ENCODE assay signal across 22 cellular contexts in the genomic region with DNA sequence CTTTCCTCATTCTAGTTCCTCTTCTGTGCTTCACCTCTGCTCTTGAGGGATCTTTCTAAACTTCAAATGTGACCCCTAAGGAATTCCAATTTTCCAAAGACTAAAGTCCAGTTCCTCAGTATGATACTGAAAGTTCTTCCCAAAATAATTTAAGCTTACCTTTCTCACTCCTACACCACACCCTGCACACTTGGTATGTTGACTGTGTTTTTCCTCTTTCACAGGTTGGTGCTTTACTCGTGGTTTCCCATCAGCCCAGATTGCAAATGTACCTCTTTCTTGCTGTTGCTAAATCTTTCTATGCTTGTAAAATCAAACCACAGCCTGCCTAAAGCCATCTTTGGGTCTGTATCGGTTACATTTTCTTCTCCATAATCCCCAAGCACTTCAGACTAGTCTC. TPM values are rescaled to one million over a fixed set of nuclear protein-coding genes. Genes with fewer than 3 reads are reported as not detected.
A peak's percentile ranks its signal among the peaks of the same experiment; 100 is the strongest.
DNase-seq lines count a peak whose midpoint lies in the region; ATAC-seq, FAIRE-seq and TF ChIP-seq lines count a peak whose summit lies in the region.
"Had no signal": no experiment of that assay in that cellular context is flagged by ENCODE, and none has a peak within 500 bp of the region (broad histone marks: within the 10 kb centered on the region; RNA-seq: fewer than 3 reads in every experiment).

No MANE protein-coding gene starts in this region.

- no peak for DNase-seq in HepG2 (ENCODE audit: low spot score)
- no peak for DNase-seq in right lobe of liver
- no peak for DNase-seq in PC-9
- no peak for DNase-seq in fibroblast of lung (ENCODE audit: low read depth in 2 of 2)
- no peak for DNase-seq in activated CD4-positive, alpha-beta T cell treated with anti-CD3 and anti-CD28 coated beads, Interleukin-2, amount 10 ng/mL, durations not matched to agents 7 days and 5 days
- DNase-seq in endodermal cell = no peak
- DNase-seq in lower lobe of right lung = no peak
- DNase-seq in DMS 273 (lab: John Stamatoyannopoulos, UW; ENCODE audit: unreplicated experiment) = no peak
- DNase-seq: DMS 273 treated with DMSO at 0.1 percent for 48 hours, GDM1, H7, NCI-H1436 treated with DMSO at 0.1 percent for 48 hours, NCI-H2029 treated with DMSO at 0.1 percent for 48 hours, NCI-H774, SIG-M5, SW 1271 had no signal

- no peak for TF ChIP-seq RAD21 in HepG2 (CRISPR knock-in tag; IDR thresholded peaks at IDR 0.05)

- no peaks in the 10 kb centered on the region for H3F3A ChIP-seq in PC-9 (ENCODE audit: insufficient read depth, low read depth)

- no peak overlapping the region for H3K4me2 ChIP-seq in HepG2 (ENCODE audit: low read depth, low read length)
- H3K4me2 ChIP-seq in PC-9 = no peak overlapping the region
- H3K4me2 ChIP-seq in fibroblast of lung (ENCODE audit: extremely low read depth, insufficient read depth, low read length) = no peak overlapping the region
- H3K4me2 ChIP-seq: BLaER1 had no signal

- no peaks in the 10 kb centered on the region for H3K9me3 ChIP-seq in HepG2 (ENCODE audit: low read length)
- no peaks in the 10 kb centered on the region for H3K9me3 ChIP-seq in right lobe of liver
- peaks cover 7% of the 10 kb centered on the region; the same call in 1 of the 2 replicates for H3K9me3 ChIP-seq in PC-9 (ENCODE audit: insufficient read depth, low read depth)
- no peaks in the 10 kb centered on the region for H3K9me3 ChIP-seq in fibroblast of lung (ENCODE audit: control insufficient read depth, insufficient read depth, low read depth, low read length)
- peaks cover 8% of the 10 kb centered on the region for H3K9me3 ChIP-seq in endodermal cell (ENCODE audit: control insufficient read depth, low read length)
- no peaks in the 10 kb centered on the region for H3K9me3 ChIP-seq in lower lobe of right lung
- H3K9me3 ChIP-seq: BLaER1 had no signal

- intact Hi-C loops in HepG2 (cut with micrococcal nuclease; ENCODE audit: unreplicated experiment) (no loop called here), right lobe of liver (cut with DNase I) (no loop called here), PC-9 (cut with micrococcal nuclease; ENCODE audit: unreplicated experiment) (no loop called here), lower lobe of right lung (cut with DNase I) (no loop called here)

- H3K27ac ChIP-seq in HepG2 (ENCODE audit: extremely low read length, insufficient read depth, low read length) = no peak overlapping the region
- H3K27ac ChIP-seq in right lobe of liver = no peak overlapping the region
- H3K27ac ChIP-seq in PC-9 = no peak overlapping the region
- H3K27ac ChIP-seq in fibroblast of lung (ENCODE audit: insufficient read depth, low read length) = no peak overlapping the region
- H3K27ac ChIP-seq in endodermal cell (ENCODE audit: low read depth, low read length) = no peak overlapping the region
- H3K27ac ChIP-seq in lower lobe of right lung = no peak overlapping the region
- H3K27ac ChIP-seq: BLaER1, HL-60 had no signal

- no peaks in the 10 kb centered on the region for H3K9me3 Mint-ChIP-seq in activated CD4-positive, alpha-beta T cell treated with anti-CD3 and anti-CD28 coated beads, Interleukin-2, amount 10 ng/mL, durations not matched to agents 7 days and 5 days
- peaks cover 4% of the 10 kb centered on the region for H3K9me3 Mint-ChIP-seq in endodermal cell

- no peak for ATAC-seq in HepG2
- no peak for ATAC-seq in right lobe of liver
- ATAC-seq in lower lobe of right lung = no peak
- ATAC-seq: K562 had no signal

- H3K27me3 Mint-ChIP-seq in activated CD4-positive, alpha-beta T cell treated with anti-CD3 and anti-CD28 coated beads, Interleukin-2, amount 10 ng/mL, durations not matched to agents 7 days and 5 days = peaks cover 14% of the 10 kb centered on the region
- no peaks in the 10 kb centered on the region for H3K27me3 Mint-ChIP-seq in endodermal cell (ENCODE audit: insufficient read depth)

- no peak for FAIRE-seq in HepG2 (lab: Jason Lieb, UNC)
- FAIRE-seq: HTR-8/SVneo, K562 had no signal

- TF ChIP-seq EP300 in HepG2 (IDR thresholded peaks at IDR 0.05; ENCODE audit: low read depth in 2 of 2, low read length in 2 of 2) (no peak), HepG2 (CRISPR knock-in tag; IDR thresholded peaks at IDR 0.05; ENCODE audit: borderline replicate concordance) (no peak)

- H3K9ac ChIP-seq in HepG2 (ENCODE audit: insufficient read depth, low read depth, low read length) = no peak overlapping the region
- no peak overlapping the region for H3K9ac ChIP-seq in fibroblast of lung (ENCODE audit: insufficient read depth, low read length)
- no peak overlapping the region for H3K9ac ChIP-seq in endodermal cell (ENCODE audit: extremely low read depth, low read length, poor library complexity, severe bottlenecking)
- H3K9ac ChIP-seq: BLaER1 had no signal

- 69% methylated on average over 2 of the region's 2 CpGs for WGBS in HepG2 (ENCODE audit: low lambda C conversion rate)
- WGBS in right lobe of liver (ENCODE audit: insufficient coverage, low coverage, low lambda C conversion rate, missing lambda C conversion rate) = 77% methylated on average over 2 of the region's 2 CpGs
- 92 to 95% methylated on average over 2 of the region's 2 CpGs for WGBS in endodermal cell (ENCODE audit: insufficient coverage in 1 of 2, insufficient read length in 1 of 2), 2 experiments

- H3K27me3 ChIP-seq in HepG2 (ENCODE audit: control insufficient read depth in 1 of 2, insufficient read depth in 2 of 2, low read length in 2 of 2) = no peaks in the 10 kb centered on the region
- H3K27me3 ChIP-seq in right lobe of liver = no peaks in the 10 kb centered on the region
- H3K27me3 ChIP-seq in PC-9 (ENCODE audit: insufficient read depth, low read depth) = no peaks in the 10 kb centered on the region
- no peaks in the 10 kb centered on the region for H3K27me3 ChIP-seq in fibroblast of lung (ENCODE audit: control insufficient read depth, insufficient read depth, low read length)
- no peaks in the 10 kb centered on the region for H3K27me3 ChIP-seq in endodermal cell (ENCODE audit: control insufficient read depth, insufficient read depth, low read length, poor library complexity, severe bottlenecking)
- H3K27me3 ChIP-seq in lower lobe of right lung (ENCODE audit: low read depth) = no peaks in the 10 kb centered on the region
- H3K27me3 ChIP-seq: BLaER1 had no signal

- H3K36me3 Mint-ChIP-seq in activated CD4-positive, alpha-beta T cell treated with anti-CD3 and anti-CD28 coated beads, Interleukin-2, amount 10 ng/mL, durations not matched to agents 7 days and 5 days (ENCODE audit: low read depth) = no peaks in the 10 kb centered on the region
- no peaks in the 10 kb centered on the region for H3K36me3 Mint-ChIP-seq in endodermal cell (ENCODE audit: low read depth)

- H3K27ac Mint-ChIP-seq in activated CD4-positive, alpha-beta T cell treated with anti-CD3 and anti-CD28 coated beads, Interleukin-2, amount 10 ng/mL, durations not matched to agents 7 days and 5 days = no peak overlapping the region
- H3K27ac Mint-ChIP-seq in endodermal cell = no peak overlapping the region

- H2AFZ ChIP-seq in HepG2 (ENCODE audit: low read length) (peak overlapping the region; percentile 12), PC-9 (peak overlapping the region; percentile 53; the same call in 1 of the 2 replicates), fibroblast of lung (ENCODE audit: low read length) (peak overlapping the region; percentile 1)

- TF ChIP-seq CTCF in HepG2 (CRISPR knock-in tag; IDR thresholded peaks at IDR 0.05) (no peak), right lobe of liver (IDR thresholded peaks at IDR 0.05) (no peak), PC-9 (conservative IDR thresholded peaks at IDR 0.05) (no peak), fibroblast of lung (conservative IDR thresholded peaks at IDR 0.05 in 1 of 2, IDR thresholded peaks at IDR 0.05 in 1 of 2; ENCODE audit: low read depth in 1 of 2, low read length in 2 of 2) (no peak), endodermal cell (conservative IDR thresholded peaks at IDR 0.05) (no peak), lower lobe of right lung (IDR thresholded peaks at IDR 0.05) (no peak)

- H3K4me1 ChIP-seq in HepG2 (ENCODE audit: insufficient read depth, low read length) (peaks cover 21% of the 10 kb centered on the region), right lobe of liver (no peaks in the 10 kb centered on the region), PC-9 (replicated peaks; ENCODE audit: insufficient read depth) (peaks cover 10% of the 10 kb centered on the region; the same call in 1 of the 2 replicates), fibroblast of lung (ENCODE audit: control insufficient read depth, extremely low read depth, insufficient read depth, low read length) (no peaks in the 10 kb centered on the region), endodermal cell (ENCODE audit: control insufficient read depth, insufficient read depth, low read length) (no peaks in the 10 kb centered on the region), lower lobe of right lung (no peaks in the 10 kb centered on the region)
- H3K4me1 ChIP-seq: BLaER1 had no signal

- H3K9me2 ChIP-seq in PC-9 (ENCODE audit: insufficient read depth) = no peaks in the 10 kb centered on the region

- H3K36me3 ChIP-seq in HepG2 (replicated peaks in 1 of 2; ENCODE audit: control insufficient read depth in 1 of 2, insufficient read depth in 2 of 2, low read length in 2 of 2) = no peaks in the 10 kb centered on the region
- no peaks in the 10 kb centered on the region for H3K36me3 ChIP-seq in right lobe of liver
- no peaks in the 10 kb centered on the region for H3K36me3 ChIP-seq in PC-9 (ENCODE audit: low read depth)
- H3K36me3 ChIP-seq in fibroblast of lung (ENCODE audit: control insufficient read depth, insufficient read depth, low read length) = no peaks in the 10 kb centered on the region
- H3K36me3 ChIP-seq in endodermal cell (ENCODE audit: control insufficient read depth, insufficient read depth, low read length) = no peaks in the 10 kb centered on the region
- no peaks in the 10 kb centered on the region for H3K36me3 ChIP-seq in lower lobe of right lung
- H3K36me3 ChIP-seq: BLaER1 had no signal

- no peaks in the 10 kb centered on the region for H3K79me2 ChIP-seq in HepG2 (ENCODE audit: insufficient read depth, low read length)
- H3K79me2 ChIP-seq in PC-9 (ENCODE audit: low read depth) = no peaks in the 10 kb centered on the region
- H3K79me2 ChIP-seq in fibroblast of lung (ENCODE audit: control insufficient read depth, insufficient read depth, low read length) = no peaks in the 10 kb centered on the region

- POLR2A ChIA-PET in HepG2 (lab: Yijun Ruan, JAX) = no interaction called here
- POLR2A ChIA-PET in PC-9 (lab: Charles Lee; ENCODE audit: unreplicated experiment) = no interaction called here
- POLR2A ChIA-PET in activated CD4-positive, alpha-beta T cell treated with anti-CD3 and anti-CD28 coated beads, Interleukin-2, amount 10 ng/mL, durations not matched to agents 7 days and 5 days (lab: Charles Lee) = no interaction called here

- H3K4me1 Mint-ChIP-seq in activated CD4-positive, alpha-beta T cell treated with anti-CD3 and anti-CD28 coated beads, Interleukin-2, amount 10 ng/mL, durations not matched to agents 7 days and 5 days = no peaks in the 10 kb centered on the region
- H3K4me1 Mint-ChIP-seq in endodermal cell = peaks cover 9% of the 10 kb centered on the region

- BruUV-seq in HepG2 (replicated peaks; lab: Mats Ljungman, UMichigan) (no TSS peak), PC-9 (replicated peaks; lab: Mats Ljungman, UMichigan) (no TSS peak)

- no peak overlapping the region for H3K4me3 ChIP-seq in HepG2 (replicated peaks in 1 of 3; ENCODE audit: insufficient read depth in 1 of 3, low read depth in 2 of 3, low read length in 3 of 3)
- no peak overlapping the region for H3K4me3 ChIP-seq in right lobe of liver
- no peak overlapping the region for H3K4me3 ChIP-seq in PC-9
- H3K4me3 ChIP-seq in fibroblast of lung (replicated peaks in 1 of 4; ENCODE audit: control extremely low read depth in 1 of 4, insufficient read depth in 1 of 4, low read depth in 3 of 4, low read length in 4 of 4) = no peak overlapping the region
- no peak overlapping the region for H3K4me3 ChIP-seq in endodermal cell (ENCODE audit: low read length)
- H3K4me3 ChIP-seq in lower lobe of right lung = no peak overlapping the region
- H3K4me3 ChIP-seq: BLaER1, K562 had no signal

- no peak overlapping the region for H3K4me3 Mint-ChIP-seq in activated CD4-positive, alpha-beta T cell treated with anti-CD3 and anti-CD28 coated beads, Interleukin-2, amount 10 ng/mL, durations not matched to agents 7 days and 5 days
- no peak overlapping the region for H3K4me3 Mint-ChIP-seq in endodermal cell

- TF ChIP-seq POLR2A in HepG2 (IDR thresholded peaks at IDR 0.05; ENCODE audit: insufficient read depth in 1 of 2, low read depth in 2 of 2, low read length in 2 of 2) (no peak), right lobe of liver (IDR thresholded peaks at IDR 0.05) (no peak)

- in situ Hi-C loops in HepG2 (cut with HindIII; ENCODE audit: extremely low pct_ligation_motif_present, low pct_unique_long_range_greater_than_20kb) = no loop called here

- no peaks in the 10 kb centered on the region for H4K20me1 ChIP-seq in HepG2 (ENCODE audit: insufficient read depth, low read length)
- H4K20me1 ChIP-seq in PC-9 (ENCODE audit: insufficient read depth) = no peaks in the 10 kb centered on the region
- H4K20me1 ChIP-seq in fibroblast of lung (ENCODE audit: control insufficient read depth, extremely low read depth, insufficient read depth, low read length) = no peaks in the 10 kb centered on the region
- H4K20me1 ChIP-seq: BLaER1 had no signal

- CTCF ChIA-PET in HepG2 (lab: Yijun Ruan, JAX; ENCODE audit: low intra/inter-chr PET ratio, low total read pairs) (no interaction called here), PC-9 (lab: Charles Lee) (no interaction called here)
- CTCF ChIA-PET in activated CD4-positive, alpha-beta T cell treated with anti-CD3 and anti-CD28 coated beads, Interleukin-2, amount 10 ng/mL, durations not matched to agents 7 days and 5 days (lab: Charles Lee) = no interaction called here

RNA-seq across cellular contexts. Expression of a gene that starts 30.5 kb away (rescaled TPM):
- total RNA-seq in HepG2 (2016; rRNA removed; fragmentation: Illumina TruSeq; extraction: Trizol) (0.21 and 0.24 TPM in 2 replicates), right lobe of liver (1 to 10 TPM in 3 of 6 experiments, under 1 TPM in 3; 0.37 to 6.6 (median 1.3) TPM), PC-9 (2021) (0.20 and 0.46 TPM in 2 replicates), fibroblast of lung (under 0.01 and 0.33 TPM in 2 replicates), endodermal cell (1 to 10 TPM in 1 of 2 donors, under 1 TPM in 1; 0.40 to 1.1 TPM), lower lobe of right lung (0.74 TPM)
- total RNA-seq in HepG2 (2016; cell fraction: cytosol; rRNA removed; fragmentation: Illumina TruSeq; extraction: Trizol; ENCODE audit: low read depth) = not detected in 2 replicates
- 0.09 and 0.15 TPM in 2 replicates for total RNA-seq in HepG2 (2016; cell fraction: insoluble cytoplasmic fraction; rRNA removed; fragmentation: Illumina TruSeq; extraction: Trizol)
- 0.15 TPM in 1 of 2 replicates, not detected in the other for total RNA-seq in HepG2 (2016; cell fraction: membrane; rRNA removed; fragmentation: Illumina TruSeq; extraction: Trizol)
- total RNA-seq in HepG2 (2016; cell fraction: nucleus; rRNA removed; fragmentation: Illumina TruSeq; extraction: Trizol) = not detected in 2 replicates
- polyA plus RNA-seq in HepG2 (2011; rRNA removed) (0.04 and 0.13 TPM in 2 replicates), fibroblast of lung (0.08 and 0.10 TPM in 2 replicates)
- 0.13 and 0.17 TPM in 2 replicates for polyA plus RNA-seq in HepG2 (2011; cell fraction: cytosol; rRNA removed)
- 0.05 TPM in 1 of 2 replicates, not detected in the other for polyA plus RNA-seq in HepG2 (2011; cell fraction: nucleus; rRNA removed)
- 0.31 TPM in 1 of 2 replicates, not detected in the other for polyA plus RNA-seq in HepG2 (2012)
- 0.14 TPM in 1 of 2 replicates, not detected in the other for polyA plus RNA-seq in HepG2 (2016; cell fraction: cytosol; fragmentation: Illumina TruSeq; extraction: Trizol; ENCODE audit: low read depth)
- 0.15 and 0.19 TPM in 2 replicates for polyA plus RNA-seq in HepG2 (2016; cell fraction: insoluble cytoplasmic fraction; fragmentation: Illumina TruSeq; extraction: Trizol; ENCODE audit: low read depth)
- polyA plus RNA-seq in HepG2 (2016; cell fraction: membrane; fragmentation: Illumina TruSeq; extraction: Trizol; ENCODE audit: low read depth) = 0.19 TPM in 1 of 2 replicates, not detected in the other
- 0.13 TPM in 1 of 2 replicates, not detected in the other for polyA plus RNA-seq in HepG2 (2016; cell fraction: nucleus; fragmentation: Illumina TruSeq; extraction: Trizol; ENCODE audit: insufficient read depth, low read depth)
- 1.1 TPM in 1 of 2 replicates, not detected in the other for polyA minus RNA-seq in HepG2 (2011; rRNA and poly(A)+ RNA removed; ENCODE audit: low replicate concordance)
- not detected in 2 replicates for polyA minus RNA-seq in HepG2 (2011; cell fraction: cytosol; rRNA and poly(A)+ RNA removed)
- 1.3 TPM in 1 of 2 replicates, not detected in the other for polyA minus RNA-seq in HepG2 (2011; cell fraction: nucleus; rRNA and poly(A)+ RNA removed)
- 0.06 TPM in 1 of 2 replicates, not detected in the other for polyA plus RNA-seq in fibroblast of lung (2012)
- polyA minus RNA-seq in fibroblast of lung (ENCODE audit: low replicate concordance) = not detected in 2 replicates
- total RNA-seq in activated CD4-positive, alpha-beta T cell treated with anti-CD3 and anti-CD28 coated beads, Interleukin-2, amount 10 ng/mL, durations not matched to agents 7 days and 5 days = not detected
- polyA plus RNA-seq in endodermal cell (2013, experiment 1 of 2) = 0.14 TPM
- 0.25 TPM for polyA plus RNA-seq in endodermal cell (2013, experiment 2 of 2)
- total RNA-seq: A172, RPMI7951 had no signal

RNA-seq across cellular contexts. Expression of a gene that starts 35.2 kb away (rescaled TPM):
- 28.4 and 42.7 TPM in 2 replicates for total RNA-seq in HepG2 (2016; rRNA removed; fragmentation: Illumina TruSeq; extraction: Trizol)
- total RNA-seq in HepG2 (2016; cell fraction: cytosol; rRNA removed; fragmentation: Illumina TruSeq; extraction: Trizol; ENCODE audit: low read depth) = 4.8 and 5.9 TPM in 2 replicates
- total RNA-seq in HepG2 (2016; cell fraction: insoluble cytoplasmic fraction; rRNA removed; fragmentation: Illumina TruSeq; extraction: Trizol) = 24.2 and 41.3 TPM in 2 replicates
- 19.5 and 23.7 TPM in 2 replicates for total RNA-seq in HepG2 (2016; cell fraction: membrane; rRNA removed; fragmentation: Illumina TruSeq; extraction: Trizol)
- 63.1 and 68.0 TPM in 2 replicates for total RNA-seq in HepG2 (2016; cell fraction: nucleus; rRNA removed; fragmentation: Illumina TruSeq; extraction: Trizol)
- polyA plus RNA-seq in HepG2 (2011; rRNA removed) = 39.2 and 51.6 TPM in 2 replicates
- polyA plus RNA-seq in HepG2 (2011; cell fraction: cytosol; rRNA removed) = 33.7 and 47.9 TPM in 2 replicates
- polyA plus RNA-seq in HepG2 (2011; cell fraction: nucleus; rRNA removed) = 21.1 and 21.8 TPM in 2 replicates
- polyA plus RNA-seq in HepG2 (2012) = 38.6 and 44.4 TPM in 2 replicates
- polyA plus RNA-seq in HepG2 (2016; cell fraction: cytosol; fragmentation: Illumina TruSeq; extraction: Trizol; ENCODE audit: low read depth) = 5.2 and 5.3 TPM in 2 replicates
- polyA plus RNA-seq in HepG2 (2016; cell fraction: insoluble cytoplasmic fraction; fragmentation: Illumina TruSeq; extraction: Trizol; ENCODE audit: low read depth) = 44.8 and 48.8 TPM in 2 replicates
- polyA plus RNA-seq in HepG2 (2016; cell fraction: membrane; fragmentation: Illumina TruSeq; extraction: Trizol; ENCODE audit: low read depth) = 13.1 and 16.5 TPM in 2 replicates
- polyA plus RNA-seq in HepG2 (2016; cell fraction: nucleus; fragmentation: Illumina TruSeq; extraction: Trizol; ENCODE audit: insufficient read depth, low read depth) = 112 and 120 TPM in 2 replicates
- polyA minus RNA-seq in HepG2 (2011; rRNA and poly(A)+ RNA removed; ENCODE audit: low replicate concordance) = 8.7 and 69.0 TPM in 2 replicates
- polyA minus RNA-seq in HepG2 (2011; cell fraction: cytosol; rRNA and poly(A)+ RNA removed) = 29.5 and 33.8 TPM in 2 replicates
- polyA minus RNA-seq in HepG2 (2011; cell fraction: nucleus; rRNA and poly(A)+ RNA removed) = 66.9 and 68.6 TPM in 2 replicates
- 100 to 1,000 TPM in 5 of 6 experiments, 10 to 100 TPM in 1; 79.9 to 241 (median 135) TPM for total RNA-seq in right lobe of liver
- 25.9 and 27.1 TPM in 2 replicates for total RNA-seq in PC-9 (2021)
- 2.6 and 7.1 TPM in 2 replicates for total RNA-seq in fibroblast of lung
- polyA plus RNA-seq in fibroblast of lung = 3.0 TPM in 2 replicates
- polyA plus RNA-seq in fibroblast of lung (2012) = 1.7 TPM in 2 replicates
- polyA minus RNA-seq in fibroblast of lung (ENCODE audit: low replicate concordance) = 0.39 and 1.2 TPM in 2 replicates
- total RNA-seq in activated CD4-positive, alpha-beta T cell treated with anti-CD3 and anti-CD28 coated beads, Interleukin-2, amount 10 ng/mL, durations not matched to agents 7 days and 5 days = not detected
- 10 to 100 TPM in 1 of 2 donors, 1 to 10 TPM in 1; 8.7 to 10.2 TPM for total RNA-seq in endodermal cell
- 7.8 TPM for polyA plus RNA-seq in endodermal cell (2013, experiment 1 of 2)
- 9.1 TPM for polyA plus RNA-seq in endodermal cell (2013, experiment 2 of 2)
- total RNA-seq in lower lobe of right lung = 5.2 TPM
- polyA plus RNA-seq: K562 had no signal

Comparison
In these comparisons a context has a peak if more than half of its experiments do, and no peak if none do; other contexts are left out.
1. H2AFZ ChIP-seq: peak in every context shown above with its lines; median percentile 53 in PC-9; 12 in HepG2; 1 in fibroblast of lung.